ENCODE assay signal across 16 cellular contexts in the genomic region with DNA sequence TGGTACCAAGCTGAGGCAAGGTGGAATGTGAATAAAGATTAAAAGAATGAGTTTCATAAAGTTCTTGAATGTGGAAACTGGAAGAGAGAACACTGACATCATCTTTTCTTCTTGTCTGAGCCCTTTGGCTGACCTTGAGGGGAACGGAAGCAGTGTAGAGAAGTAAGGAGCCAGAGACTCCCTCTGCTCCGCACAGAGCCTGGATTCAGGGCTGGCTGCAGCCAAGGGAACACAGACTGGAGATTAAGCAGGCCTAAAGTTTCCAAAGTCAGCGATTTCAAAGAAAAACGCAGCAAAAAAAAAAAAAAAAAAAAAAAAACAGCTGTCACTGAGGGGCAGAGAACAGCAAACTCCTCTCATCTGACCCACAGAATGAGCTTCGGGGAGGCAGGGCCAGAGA. TPM values are rescaled to one million over a fixed set of nuclear protein-coding genes. Genes with fewer than 3 reads are reported as not detected.
DNase-seq lines count a peak whose midpoint lies in the region; ATAC-seq and TF ChIP-seq lines count a peak whose summit lies in the region.
"Had no signal": no experiment of that assay in that cellular context is flagged by ENCODE, and none has a peak within 500 bp of the region (broad histone marks: within the 10 kb centered on the region; RNA-seq: fewer than 3 reads in every experiment).

No MANE protein-coding gene starts in this region.

- H4K20me1 ChIP-seq in mammary epithelial cell (ENCODE audit: insufficient read depth, low read length) = no peaks in the 10 kb centered on the region
- no peaks in the 10 kb centered on the region for H4K20me1 ChIP-seq in Karpas-422 (ENCODE audit: insufficient read depth, low read depth, low read length)

- WGBS in adrenal gland, 4 donors = 20 to 41% (median 28%) methylated on average over 5 of the region's 5 CpGs
- WGBS in mammary epithelial cell (ENCODE audit: low coverage, missing lambda C conversion rate) = 34% methylated on average over 5 of the region's 5 CpGs

- H3K9me2 ChIP-seq in Karpas-422 (replicated peaks; ENCODE audit: insufficient read depth, low read length) = no peaks in the 10 kb centered on the region

- peak in 6 of 7 donors; percentile 33 to 61 (median 44) for DNase-seq in adrenal gland
- DNase-seq in globus pallidus (ENCODE audit: low spot score) = peak; percentile 45
- DNase-seq in left lung = no peak
- DNase-seq in putamen (ENCODE audit: low spot score) = peak; percentile 6
- no peak for DNase-seq in ascending aorta (ENCODE audit: low spot score in 2 of 2)
- DNase-seq in mammary epithelial cell = no peak
- DNase-seq in Karpas-422 = no peak
- no peak for DNase-seq in stimulated activated naive CD8-positive, alpha-beta T cell treated with anti-CD3 and anti-CD28 coated beads, Interleukin-15, Interleukin-2, amounts not matched to agents 100 U/mL and 50 U/mL, for 24 hours
- DNase-seq: CD8-positive, alpha-beta T cell; DMS79 treated with DMSO at 0.1 percent for 48 hours; NCI-H1694; NCI-H2107; NCI-H345; NCI-H526 treated with DMSO at 0.1 percent for 48 hours had no signal

- no peak overlapping the region for H3K4me3 ChIP-seq in adrenal gland
- no peak overlapping the region for H3K4me3 ChIP-seq in left lung
- no peak overlapping the region for H3K4me3 ChIP-seq in ascending aorta
- H3K4me3 ChIP-seq in mammary epithelial cell (replicated peaks in 1 of 3; ENCODE audit: insufficient read depth in 1 of 3, low read depth in 2 of 3, low read length in 3 of 3) = no peak overlapping the region
- no peak overlapping the region for H3K4me3 ChIP-seq in Karpas-422 (ENCODE audit: low read length)
- H3K4me3 ChIP-seq: HAP-1 had no signal

- in situ Hi-C loops in mammary epithelial cell (cut with MboI; ENCODE audit: low sequenced_read_pairs in 2 of 2) = no loop called here

- no peak for TF ChIP-seq CTCF in adrenal gland (IDR thresholded peaks at IDR 0.05)
- no peak for TF ChIP-seq CTCF in left lung (IDR thresholded peaks at IDR 0.05)
- no peak for TF ChIP-seq CTCF in ascending aorta (IDR thresholded peaks at IDR 0.05)
- no peak for TF ChIP-seq CTCF in mammary epithelial cell (conservative IDR thresholded peaks at IDR 0.05 in 1 of 2, IDR thresholded peaks at IDR 0.05 in 1 of 2; ENCODE audit: extremely low read depth in 1 of 2, insufficient read depth in 1 of 2, low read depth in 1 of 2, low read length in 2 of 2)

- H3K4me1 ChIP-seq in adrenal gland (replicated peaks in 1 of 2) (no peaks in the 10 kb centered on the region), left lung (no peaks in the 10 kb centered on the region), ascending aorta (no peaks in the 10 kb centered on the region), mammary epithelial cell (ENCODE audit: insufficient read depth, low read length) (no peaks in the 10 kb centered on the region), Karpas-422 (ENCODE audit: low read length) (no peaks in the 10 kb centered on the region)
- H3K4me1 ChIP-seq: HAP-1 had no signal

- CTCF ChIA-PET in mammary epithelial cell (lab: Charles Lee; ENCODE audit: low non-redundant PET) = interaction anchor here (0.7 kb wide), 1 partner anchor 105 kb away, joined by 16 read pairs; no protein-coding TSS in a partner anchor

- H2AFZ ChIP-seq in mammary epithelial cell (ENCODE audit: low read depth, low read length) (no peak overlapping the region), Karpas-422 (ENCODE audit: low read length) (no peak overlapping the region)

- dilution Hi-C loops in mammary epithelial cell (cut with HindIII; ENCODE audit: low sequenced_read_pairs) = no loop called here

- TF ChIP-seq POLR2A in adrenal gland (IDR thresholded peaks at IDR 0.05) = no peak

- no peak overlapping the region for H3K27ac ChIP-seq in adrenal gland
- no peak overlapping the region for H3K27ac ChIP-seq in left lung
- H3K27ac ChIP-seq in ascending aorta = no peak overlapping the region
- H3K27ac ChIP-seq in mammary epithelial cell (ENCODE audit: insufficient read depth, low read depth, low read length) = no peak overlapping the region
- H3K27ac ChIP-seq in Karpas-422 (ENCODE audit: low read length) = no peak overlapping the region

- peak; percentile 50 for ATAC-seq in left lung
- ATAC-seq in stimulated activated naive CD8-positive, alpha-beta T cell treated with anti-CD3 and anti-CD28 coated beads, Interleukin-15, Interleukin-2, amounts not matched to agents 100 U/mL and 50 U/mL, for 24 hours = no peak
- ATAC-seq: CD8-positive, alpha-beta T cell had no signal

- H3K4me2 ChIP-seq in mammary epithelial cell (ENCODE audit: insufficient read depth, low read depth, low read length) = no peak overlapping the region
- H3K4me2 ChIP-seq in Karpas-422 (ENCODE audit: low read depth, low read length, poor library complexity, severe bottlenecking) = no peak overlapping the region

- intact Hi-C loops in adrenal gland (cut with DNase I) = no loop called here
- intact Hi-C loops in left lung (cut with DNase I) = no loop called here
- intact Hi-C loops in ascending aorta (cut with DNase I) = no loop called here
- intact Hi-C loops in mammary epithelial cell (cut with micrococcal nuclease) = no loop called here

- H3K9ac ChIP-seq in mammary epithelial cell (ENCODE audit: insufficient read depth, low read length) (no peak overlapping the region), Karpas-422 (ENCODE audit: low read length) (no peak overlapping the region)

- no TSS peak for BruUV-seq in mammary epithelial cell (replicated peaks; lab: Mats Ljungman, UMichigan)

- no peaks in the 10 kb centered on the region for H3K79me2 ChIP-seq in mammary epithelial cell (ENCODE audit: insufficient read depth, low read length)
- no peaks in the 10 kb centered on the region for H3K79me2 ChIP-seq in Karpas-422 (ENCODE audit: low read length)

- no peaks in the 10 kb centered on the region for H3K9me3 ChIP-seq in adrenal gland (replicated peaks in 1 of 3)
- peaks cover 0 to 2% of the 10 kb centered on the region in 2 donors for H3K9me3 ChIP-seq in left lung
- H3K9me3 ChIP-seq in ascending aorta = no peaks in the 10 kb centered on the region
- no peaks in the 10 kb centered on the region for H3K9me3 ChIP-seq in mammary epithelial cell (replicated peaks; ENCODE audit: insufficient read depth, low read length)
- no peaks in the 10 kb centered on the region for H3K9me3 ChIP-seq in Karpas-422 (ENCODE audit: low read length)
- H3K9me3 ChIP-seq: HAP-1 had no signal

- H3K27me3 ChIP-seq in adrenal gland = no peaks in the 10 kb centered on the region
- H3K27me3 ChIP-seq in left lung = peaks cover 0 to 3% of the 10 kb centered on the region in 2 donors
- H3K27me3 ChIP-seq in ascending aorta = no peaks in the 10 kb centered on the region
- H3K27me3 ChIP-seq in mammary epithelial cell (ENCODE audit: insufficient read depth, low read length) = no peaks in the 10 kb centered on the region
- no peaks in the 10 kb centered on the region for H3K27me3 ChIP-seq in Karpas-422 (ENCODE audit: low read length)

- H3K36me3 ChIP-seq in adrenal gland (replicated peaks in 1 of 2) (no peaks in the 10 kb centered on the region), left lung (no peaks in the 10 kb centered on the region), ascending aorta (no peaks in the 10 kb centered on the region), mammary epithelial cell (ENCODE audit: insufficient read depth, low read length) (no peaks in the 10 kb centered on the region), Karpas-422 (ENCODE audit: insufficient read depth, low read length) (no peaks in the 10 kb centered on the region)
- H3K36me3 ChIP-seq: HAP-1 had no signal

RNA-seq across cellular contexts. Expression of a gene that starts 19.3 kb away (rescaled TPM):
- total RNA-seq in adrenal gland = 1 to 10 TPM in 3 of 8 donors, under 1 TPM in 4, not detected in 1; 0.09 to 1.8 (median 0.53) TPM
- polyA plus RNA-seq in adrenal gland = under 1 TPM; 0.34 to 0.60 (median 0.40) TPM
- under 1 TPM; 0.65 to 0.70 TPM for total RNA-seq in left lung
- not detected for total RNA-seq in ascending aorta
- total RNA-seq in mammary epithelial cell = not detected
- polyA plus RNA-seq in mammary epithelial cell = not detected
- polyA minus RNA-seq in mammary epithelial cell = not detected
- total RNA-seq in Karpas-422 (2014; rRNA removed; shearing (Covaris generic); ENCODE audit: low replicate concordance) = not detected in 2 replicates
- total RNA-seq: CD8-positive, alpha-beta T cell had no signal
- polyA plus RNA-seq: BJ had no signal

Comparison
In these comparisons a context has a peak if more than half of its experiments do, and no peak if none do; other contexts are left out.
1. DNase-seq: peak in adrenal gland (6 of 7), globus pallidus (single experiment) and putamen (single experiment); none in left lung (0 of 2), ascending aorta (0 of 2), mammary epithelial cell (single experiment), Karpas-422 (single experiment) and stimulated activated naive CD8-positive, alpha-beta T cell treated with anti-CD3 and anti-CD28 coated beads, Interleukin-15, Interleukin-2, amounts not matched to agents 100 U/mL and 50 U/mL, for 24 hours (single experiment).